Comparison of ENCODE assay signal across 17 cellular contexts in genomic region chr9:124708633-124709032, GRCh38.
A peak's percentile ranks its signal among the peaks of the same experiment; 100 is the strongest.
DNase-seq lines count a peak whose midpoint lies in the region; ATAC-seq, FAIRE-seq and TF ChIP-seq lines count a peak whose summit lies in the region.
"Had no signal": no experiment of that assay in that cellular context is flagged by ENCODE, and none has a peak within 500 bp of the region (broad histone marks: within the 10 kb centered on the region; RNA-seq: fewer than 3 reads in every experiment).

No MANE protein-coding gene starts in this region.

- H3K9ac ChIP-seq in HepG2 (ENCODE audit: insufficient read depth, low read depth, low read length) = no peak overlapping the region

- H3K27ac ChIP-seq in HepG2 (ENCODE audit: extremely low read length, insufficient read depth, low read length) = no peak overlapping the region
- H3K27ac ChIP-seq: SJCRH30, VCaP had no signal

- intact Hi-C loops in HepG2 (cut with micrococcal nuclease; ENCODE audit: unreplicated experiment) = no loop called here

- H3K36me3 ChIP-seq in HepG2 (replicated peaks in 1 of 2; ENCODE audit: control insufficient read depth in 1 of 2, insufficient read depth in 2 of 2, low read length in 2 of 2) = no peaks in the 10 kb centered on the region; a peak in 1 of 5 replicates

- WGBS in HepG2 (ENCODE audit: low lambda C conversion rate) = 100% methylated on average over 1 of the region's 1 CpG

- H3K27me3 ChIP-seq in HepG2 (ENCODE audit: control insufficient read depth in 1 of 2, insufficient read depth in 2 of 2, low read length in 2 of 2) = no peaks in the 10 kb centered on the region
- H3K27me3 ChIP-seq: SJCRH30 had no signal

- in situ Hi-C loops in HepG2 (cut with HindIII; ENCODE audit: extremely low pct_ligation_motif_present, low pct_unique_long_range_greater_than_20kb) = no loop called here

- H2AFZ ChIP-seq in HepG2 (ENCODE audit: low read length) = no peak overlapping the region

- peaks cover 17% of the 10 kb centered on the region for H3K79me2 ChIP-seq in HepG2 (ENCODE audit: insufficient read depth, low read length)

- CTCF ChIA-PET in HepG2 (lab: Yijun Ruan, JAX; ENCODE audit: low intra/inter-chr PET ratio, low total read pairs) = no interaction called here

- TF ChIP-seq RAD21 in HepG2 (CRISPR knock-in tag; IDR thresholded peaks at IDR 0.05) = no peak

- FAIRE-seq in HepG2 (lab: Jason Lieb, UNC) (no peak), GM19239 (lab: Jason Lieb, UNC) (no peak), GM12891 (lab: Jason Lieb, UNC) (no peak)
- FAIRE-seq: colon, GM12878 had no signal

- H3K4me1 ChIP-seq in HepG2 (ENCODE audit: insufficient read depth, low read length) = peaks cover 22% of the 10 kb centered on the region
- H3K4me1 ChIP-seq: SJCRH30 had no signal

- ATAC-seq in HepG2 = peak; percentile 76
- ATAC-seq: activated naive CD4-positive, alpha-beta T cell treated with anti-CD3 and anti-CD28 coated beads, Interleukin-2, amount 50 U/mL, for 72 hours; GM12878 had no signal

- no peak overlapping the region for H3K4me2 ChIP-seq in HepG2 (ENCODE audit: low read depth, low read length)

- no TSS peak for BruUV-seq in HepG2 (replicated peaks; lab: Mats Ljungman, UMichigan)

- H4K20me1 ChIP-seq in HepG2 (ENCODE audit: insufficient read depth, low read length) = no peaks in the 10 kb centered on the region

- no peak for TF ChIP-seq POLR2A in HepG2 (IDR thresholded peaks at IDR 0.05; ENCODE audit: insufficient read depth in 1 of 2, low read depth in 2 of 2, low read length in 2 of 2)
- no peak for TF ChIP-seq POLR2A in GM12891 (IDR thresholded peaks at IDR 0.05; ENCODE audit: low read depth, low read length)

- no peak for TF ChIP-seq CTCF in choroid plexus epithelial cell (conservative IDR thresholded peaks at IDR 0.05; ENCODE audit: low read depth, low read length)
- TF ChIP-seq CTCF in HepG2 (CRISPR knock-in tag; IDR thresholded peaks at IDR 0.05) = no peak

- TF ChIP-seq EP300 in HepG2 (IDR thresholded peaks at IDR 0.05; ENCODE audit: low read depth in 2 of 2, low read length in 2 of 2) = no peak
- TF ChIP-seq EP300 in HepG2 (CRISPR knock-in tag; IDR thresholded peaks at IDR 0.05; ENCODE audit: borderline replicate concordance) = no peak

- H3K4me3 ChIP-seq in choroid plexus epithelial cell (ENCODE audit: low read depth, low read length) (no peak overlapping the region), HepG2 (replicated peaks in 1 of 3; ENCODE audit: insufficient read depth in 1 of 3, low read depth in 2 of 3, low read length in 3 of 3) (no peak overlapping the region)
- H3K4me3 ChIP-seq: GM12878, SJCRH30 had no signal

- POLR2A ChIA-PET in HepG2 (lab: Yijun Ruan, JAX) = interaction anchor here (1.4 kb wide), 1 partner anchor 50 kb away, joined by 3 read pairs; no protein-coding TSS in a partner anchor

- DNase-seq in AG20443 (ENCODE audit: low spot score) (peak; percentile 35), NCI-H82 (lab: John Stamatoyannopoulos, UW) (peak; percentile 62), choroid plexus epithelial cell (ENCODE audit: low read depth) (peak; percentile 6), HepG2 (ENCODE audit: low spot score) (peak; percentile 49), GM19239 (ENCODE audit: insufficient read length, low spot score) (no peak), NOMO-1 treated with dmso at 0.1 percent for 144 hours (lab: John Stamatoyannopoulos, UW; ENCODE audit: unreplicated experiment) (no peak), GM12891 (ENCODE audit: insufficient read length, low spot score) (no peak), SK-N-DZ (ENCODE audit: low spot score) (no peak)
- DNase-seq: activated CD8-positive, alpha-beta memory T cell treated with anti-CD3 and anti-CD28 coated beads, Interleukin-2, amount 50 U/mL, for 4 hours; NCI-H2029 treated with DMSO at 0.1 percent for 48 hours; NCI-H748 treated with DMSO at 0.1 percent for 48 hours; SJCRH30; stimulated activated CD4-positive, alpha-beta T cell treated with anti-CD3 and anti-CD28 coated beads, Interleukin-2, amount 100 ng/mL, for 24 hours had no signal

- H3K9me3 ChIP-seq in HepG2 (ENCODE audit: low read length) = no peaks in the 10 kb centered on the region
- H3K9me3 ChIP-seq: SJCRH30 had no signal

TF ChIP-seq in HepG2, 621 proteins besides CTCF, POLR2A, EP300 and RAD21:
- no peak for TF ChIP-seq BCLAF1 (IDR thresholded peaks at IDR 0.05)
- TF ChIP-seq GFI1 (CRISPR knock-in tag; IDR thresholded peaks at IDR 0.05; ENCODE audit: borderline replicate concordance) = 0 out of 2 replicates have a peak, but pooled peaks have one; percentile 22
- TF ChIP-seq ZFP36L2 (CRISPR knock-in tag; IDR thresholded peaks at IDR 0.05) = no peak
- no peak for TF ChIP-seq ZNF256 (CRISPR knock-in tag; conservative IDR thresholded peaks at IDR 0.05)
- TF ChIP-seq RFXANK (CRISPR knock-in tag; IDR thresholded peaks at IDR 0.05) = no peak
- TF ChIP-seq FOSL2 (CRISPR knock-in tag; IDR thresholded peaks at IDR 0.05) = peak; percentile 43; the same call in 1 of the 2 replicates
TF ChIP-seq in HepG2: peak in this region for 2.

TF ChIP-seq in GM12891, 5 proteins besides CTCF, POLR2A, EP300 and RAD21:
- TF ChIP-seq POU2F2 (IDR thresholded peaks at IDR 0.05; ENCODE audit: low read depth, low read length) (no peak), TAF1 (IDR thresholded peaks at IDR 0.05; ENCODE audit: low read depth, low read length) (no peak), POLR2AphosphoS5 (IDR thresholded peaks at IDR 0.05; ENCODE audit: low read depth, low read length) (no peak), SPI1 (IDR thresholded peaks at IDR 0.05; ENCODE audit: low read depth, low read length) (no peak), PAX5 (IDR thresholded peaks at IDR 0.05; ENCODE audit: insufficient read depth, low read length, severe bottlenecking) (no peak)

Comparison
In these comparisons a context has a peak if more than half of its experiments do, and no peak if none do; other contexts are left out.
1. DNase-seq: peak in AG20443 (single experiment), NCI-H82 (single experiment), choroid plexus epithelial cell (single experiment) and HepG2 (single experiment); none in GM19239 (single experiment), NOMO-1 treated with dmso at 0.1 percent for 144 hours (single experiment), GM12891 (single experiment) and SK-N-DZ (single experiment).